8 cellular contexts compared by ENCODE assay signal in genomic region chr10:13160934-13161266, GRCh38. TPM values are rescaled to one million over a fixed set of nuclear protein-coding genes. Genes with fewer than 3 reads are reported as not detected.
DNase-seq lines count a peak whose midpoint lies in the region; ATAC-seq and TF ChIP-seq lines count a peak whose summit lies in the region.

No MANE protein-coding gene starts in this region.

- H3K4me1 ChIP-seq in colonic mucosa (peaks cover 6% of the 10 kb centered on the region), rectal smooth muscle tissue (ENCODE audit: control insufficient read depth, insufficient read depth, low read length) (peaks cover 6% of the 10 kb centered on the region)

- H3K9me3 ChIP-seq in colonic mucosa: no peaks in the 10 kb centered on the region

- TF ChIP-seq CTCF in colonic mucosa (IDR thresholded peaks at IDR 0.05): no peak

- no peak for DNase-seq in colonic mucosa
- no peak for DNase-seq in SHP77 (lab: John Stamatoyannopoulos, UW)
- DNase-seq in DMS114 treated with DMSO at 0.1 percent for 48 hours (lab: John Stamatoyannopoulos, UW; ENCODE audit: unreplicated experiment): no peak
- DNase-seq in NCI-H1105 treated with DMSO at 0.1 percent for 48 hours (lab: John Stamatoyannopoulos, UW): no peak
- DNase-seq in SKM-1 treated with dmso at 0.1 percent for 144 hours (lab: John Stamatoyannopoulos, UW; ENCODE audit: unreplicated experiment): no peak

- H3K27me3 ChIP-seq in colonic mucosa (no peaks in the 10 kb centered on the region), rectal smooth muscle tissue (ENCODE audit: control insufficient read depth, insufficient read depth, low read length) (no peaks in the 10 kb centered on the region)

- ATAC-seq in GM19025 (IDR thresholded peaks at IDR 0.05; ENCODE audit: low read depth, unreplicated experiment): peak; percentile 26
- ATAC-seq in HG03432 (IDR thresholded peaks at IDR 0.05; ENCODE audit: unreplicated experiment): peak; percentile 27

- H3K4me3 ChIP-seq in colonic mucosa: peak overlapping the region; percentile 59
- peak overlapping the region; percentile 56 for H3K4me3 ChIP-seq in rectal smooth muscle tissue (ENCODE audit: low read length)

- no peak overlapping the region for H3K27ac ChIP-seq in colonic mucosa
- H3K27ac ChIP-seq in rectal smooth muscle tissue (ENCODE audit: low read depth, low read length): no peak overlapping the region

- intact Hi-C loops in colonic mucosa (cut with DNase I): loop anchor here (10.0 kb wide), 1 partner anchor 274 kb away; no protein-coding TSS in a partner anchor

- H3K36me3 ChIP-seq in colonic mucosa (no peaks in the 10 kb centered on the region), rectal smooth muscle tissue (ENCODE audit: control insufficient read depth, insufficient read depth, low read length) (no peaks in the 10 kb centered on the region)

- H3K9ac ChIP-seq in colonic mucosa (ENCODE audit: low read depth in 2 of 2, low read length in 2 of 2) (peak overlapping the region in 1 of 2 donors; percentile 35), rectal smooth muscle tissue (ENCODE audit: low read length) (no peak overlapping the region)

RNA-seq across cellular contexts. Expression of gene MCM10, which starts 0.5 kb away (rescaled TPM):
- 10 to 100 TPM in 1 of 2 donors, 1 to 10 TPM in 1; 2.4 to 21.0 TPM for total RNA-seq in colonic mucosa
